In genomic region chrX:65821721-65822496, GRCh38 we compare ENCODE assay signal across 8 cellular contexts.
DNase-seq lines count a peak whose midpoint lies in the region; ATAC-seq and TF ChIP-seq lines count a peak whose summit lies in the region.

No MANE protein-coding gene starts in this region.

- peaks cover 2 to 4% of the 10 kb centered on the region in 2 donors for H3K9me3 Mint-ChIP-seq in activated T-cell treated with anti-CD3 and anti-CD28 coated beads, Interleukin-2, amount 50 U/mL, for 72 hours
- peaks cover 0 to 4% of the 10 kb centered on the region in 2 donors for H3K9me3 Mint-ChIP-seq in stimulated activated naive B cell treated with anti-CD40 and anti-IgM and Interleukin-4, amounts not matched to agents 10 μg/mL and 1 μg/mL and 100 μg/mL, for 72 hours

- peak; percentile 45 for ATAC-seq in GM18861 (IDR thresholded peaks at IDR 0.05; ENCODE audit: unreplicated experiment)
- ATAC-seq in activated T-cell treated with anti-CD3 and anti-CD28 coated beads, Interleukin-2, amount 50 U/mL, for 72 hours (replicated peaks in 1 of 2): peak; percentile 82 to 90
- peak; percentile 88 to 89 for ATAC-seq in stimulated activated naive B cell treated with anti-CD40 and anti-IgM and Interleukin-4, amounts not matched to agents 10 μg/mL and 1 μg/mL and 100 μg/mL, for 72 hours (replicated peaks)

- H3K4me3 ChIP-seq in HL-60 (replicated peaks; ENCODE audit: insufficient read depth, low read length): peak overlapping the region; percentile 38
- peak overlapping the region; percentile 35; the same call in 1 of the 2 replicates for H3K4me3 ChIP-seq in iPS-20b (ENCODE audit: low read length)

- peak overlapping the region; percentile 37; the same call in 1 of the 2 replicates for H3K9ac ChIP-seq in iPS-20b (ENCODE audit: low read depth, low read length)

- peak overlapping the region; percentile 78 to 79 for H3K4me3 Mint-ChIP-seq in activated T-cell treated with anti-CD3 and anti-CD28 coated beads, Interleukin-2, amount 50 U/mL, for 72 hours
- H3K4me3 Mint-ChIP-seq in stimulated activated naive B cell treated with anti-CD40 and anti-IgM and Interleukin-4, amounts not matched to agents 10 μg/mL and 1 μg/mL and 100 μg/mL, for 72 hours: peak overlapping the region; percentile 79 to 81

- peaks cover 42% of the 10 kb centered on the region for H3K27me3 Mint-ChIP-seq in activated T-cell treated with anti-CD3 and anti-CD28 coated beads, Interleukin-2, amount 50 U/mL, for 72 hours (ENCODE audit: low read depth)
- peaks cover 0 to 8% of the 10 kb centered on the region in 2 donors for H3K27me3 Mint-ChIP-seq in stimulated activated naive B cell treated with anti-CD40 and anti-IgM and Interleukin-4, amounts not matched to agents 10 μg/mL and 1 μg/mL and 100 μg/mL, for 72 hours

- H3K27me3 ChIP-seq in HL-60 (ENCODE audit: insufficient read depth, poor library complexity, severe bottlenecking) (no peaks in the 10 kb centered on the region), iPS-20b (ENCODE audit: insufficient read depth, low read length) (peaks cover 13% of the 10 kb centered on the region)

- no peak for TF ChIP-seq CTCF in HL-60 (IDR thresholded peaks at IDR 0.05; ENCODE audit: insufficient read depth, low read length)

- DNase-seq in HL-60 (ENCODE audit: low read depth in 1 of 2, low spot score in 1 of 2) (peak in 1 of 2 experiments; percentile 15), kidney glomerular epithelial cell (lab: John Stamatoyannopoulos, UW) (no peak), NK-92 (lab: John Stamatoyannopoulos, UW; ENCODE audit: unreplicated experiment) (no peak), NCI-H146 treated with DMSO at 0.1 percent for 48 hours (lab: John Stamatoyannopoulos, UW; ENCODE audit: unreplicated experiment) (no peak)
- DNase-seq in activated T-cell treated with anti-CD3 and anti-CD28 coated beads, Interleukin-2, amount 50 U/mL, for 72 hours: peak; percentile 43 to 52
- peak; percentile 13 for DNase-seq in stimulated activated naive B cell treated with anti-CD40 and anti-IgM and Interleukin-4, amounts not matched to agents 10 μg/mL and 1 μg/mL and 100 μg/mL, for 72 hours

- H3K4me1 ChIP-seq in iPS-20b (ENCODE audit: insufficient read depth, low read length): peaks cover 8% of the 10 kb centered on the region; the same call in 1 of the 2 replicates

- H3K36me3 ChIP-seq in iPS-20b (ENCODE audit: insufficient read depth, low read depth, low read length): no peaks in the 10 kb centered on the region

- peaks cover 7% of the 10 kb centered on the region for H3K4me1 Mint-ChIP-seq in activated T-cell treated with anti-CD3 and anti-CD28 coated beads, Interleukin-2, amount 50 U/mL, for 72 hours (ENCODE audit: low read depth)
- peaks cover 2 to 14% of the 10 kb centered on the region in 2 donors for H3K4me1 Mint-ChIP-seq in stimulated activated naive B cell treated with anti-CD40 and anti-IgM and Interleukin-4, amounts not matched to agents 10 μg/mL and 1 μg/mL and 100 μg/mL, for 72 hours

- H3K36me3 Mint-ChIP-seq in activated T-cell treated with anti-CD3 and anti-CD28 coated beads, Interleukin-2, amount 50 U/mL, for 72 hours (ENCODE audit: insufficient read depth in 2 of 2): peaks cover 3 to 9% of the 10 kb centered on the region in 2 donors
- no peaks in the 10 kb centered on the region for H3K36me3 Mint-ChIP-seq in stimulated activated naive B cell treated with anti-CD40 and anti-IgM and Interleukin-4, amounts not matched to agents 10 μg/mL and 1 μg/mL and 100 μg/mL, for 72 hours

- no peaks in the 10 kb centered on the region for H3K9me3 ChIP-seq in iPS-20b (ENCODE audit: insufficient read depth, low read depth, low read length)

- no peak overlapping the region for H3K27ac Mint-ChIP-seq in activated T-cell treated with anti-CD3 and anti-CD28 coated beads, Interleukin-2, amount 50 U/mL, for 72 hours
- peak overlapping the region; percentile 72 for H3K27ac Mint-ChIP-seq in stimulated activated naive B cell treated with anti-CD40 and anti-IgM and Interleukin-4, amounts not matched to agents 10 μg/mL and 1 μg/mL and 100 μg/mL, for 72 hours

- H3K27ac ChIP-seq in HL-60 (replicated peaks): peak overlapping the region; percentile 17
- no peak overlapping the region for H3K27ac ChIP-seq in iPS-20b (ENCODE audit: low read length)

Comparison
In these comparisons a context has a peak if more than half of its experiments do, and no peak if none do; other contexts are left out.
1. DNase-seq: peak in activated T-cell treated with anti-CD3 and anti-CD28 coated beads, Interleukin-2, amount 50 U/mL, for 72 hours (2 of 2) and stimulated activated naive B cell treated with anti-CD40 and anti-IgM and Interleukin-4, amounts not matched to agents 10 μg/mL and 1 μg/mL and 100 μg/mL, for 72 hours (single experiment); none in kidney glomerular epithelial cell (single experiment), NK-92 (single experiment) and NCI-H146 treated with DMSO at 0.1 percent for 48 hours (single experiment).
2. Peak in every context shown above with its lines, with median percentiles within 50 percentile points of each other: ATAC-seq.